In genomic region chr15:28140062-28140461, GRCh38 we compare ENCODE assay signal across 15 cellular contexts. TPM values are rescaled to one million over a fixed set of nuclear protein-coding genes. Genes with fewer than 3 reads are reported as not detected.
DNase-seq lines count a peak whose midpoint lies in the region; ATAC-seq lines count a peak whose summit lies in the region.
"Had no signal": no experiment of that assay in that cellular context is flagged by ENCODE, and none has a peak within 500 bp of the region (broad histone marks: within the 10 kb centered on the region; RNA-seq: fewer than 3 reads in every experiment).

No MANE protein-coding gene starts in this region.

- intact Hi-C loops in head of caudate nucleus (cut with DNase I), result no loop called here
- intact Hi-C loops in sciatic nerve (cut with DNase I), result no loop called here

- H3K4me1 Mint-ChIP-seq in activated CD8-positive, alpha-beta memory T cell treated with anti-CD3 and anti-CD28 coated beads, Interleukin-2, amount 10 ng/mL, durations not matched to agents 7 days and 5 days, result peaks cover 28% of the 10 kb centered on the region

- H3K27ac Mint-ChIP-seq in activated CD8-positive, alpha-beta memory T cell treated with anti-CD3 and anti-CD28 coated beads, Interleukin-2, amount 10 ng/mL, durations not matched to agents 7 days and 5 days, result no peak overlapping the region
- H3K27ac Mint-ChIP-seq: CD8-positive, alpha-beta T cell had no signal

- H3K36me3 Mint-ChIP-seq in activated CD8-positive, alpha-beta memory T cell treated with anti-CD3 and anti-CD28 coated beads, Interleukin-2, amount 10 ng/mL, durations not matched to agents 7 days and 5 days, result peaks cover 39% of the 10 kb centered on the region

- no peaks in the 10 kb centered on the region for H3K27me3 Mint-ChIP-seq in activated CD8-positive, alpha-beta memory T cell treated with anti-CD3 and anti-CD28 coated beads, Interleukin-2, amount 10 ng/mL, durations not matched to agents 7 days and 5 days

- peak; percentile 35 for DNase-seq in activated CD8-positive, alpha-beta memory T cell treated with anti-CD3 and anti-CD28 coated beads for 24 hours
- DNase-seq in activated CD8-positive, alpha-beta memory T cell treated with anti-CD3 and anti-CD28 coated beads, Interleukin-2, amount 10 ng/mL, durations not matched to agents 7 days and 5 days, result no peak
- peak; percentile 38 for DNase-seq in Ammon's horn (ENCODE audit: low spot score)
- DNase-seq in head of caudate nucleus, result peak in 36 of 42 donors; percentile 25 to 89 (median 65)
- DNase-seq in sciatic nerve (ENCODE audit: low spot score), result peak; percentile 22
- DNase-seq in NCI-H1436 treated with DMSO at 0.1 percent for 48 hours (lab: John Stamatoyannopoulos, UW), result no peak
- DNase-seq: BE2C; Caco-2; CD8-positive, alpha-beta T cell; DMS153; DND-41; GM23248; H7; HCEC 1CT had no signal

- H3K9me3 Mint-ChIP-seq in activated CD8-positive, alpha-beta memory T cell treated with anti-CD3 and anti-CD28 coated beads, Interleukin-2, amount 10 ng/mL, durations not matched to agents 7 days and 5 days (ENCODE audit: low read depth), result no peaks in the 10 kb centered on the region
- H3K9me3 Mint-ChIP-seq: CD8-positive, alpha-beta T cell had no signal

- CTCF ChIA-PET in activated CD8-positive, alpha-beta memory T cell treated with anti-CD3 and anti-CD28 coated beads, Interleukin-2, amount 10 ng/mL, durations not matched to agents 7 days and 5 days (lab: Charles Lee), result interaction anchor here (1.5 kb wide), 1 partner anchor 14 kb away, joined by 3 read pairs; no protein-coding TSS in a partner anchor

- no peak for ATAC-seq in activated CD8-positive, alpha-beta memory T cell treated with anti-CD3 and anti-CD28 coated beads, Interleukin-2, amount 10 ng/mL, durations not matched to agents 7 days and 5 days
- ATAC-seq in sciatic nerve (no peak), HG02759 (IDR thresholded peaks at IDR 0.05; ENCODE audit: unreplicated experiment) (no peak)
- ATAC-seq: CD8-positive, alpha-beta T cell had no signal

- H3K4me3 Mint-ChIP-seq in activated CD8-positive, alpha-beta memory T cell treated with anti-CD3 and anti-CD28 coated beads, Interleukin-2, amount 10 ng/mL, durations not matched to agents 7 days and 5 days, result no peak overlapping the region
- H3K4me3 Mint-ChIP-seq: CD8-positive, alpha-beta T cell had no signal

RNA-seq across cellular contexts. Expression of gene OCA2, which starts 40.9 kb away (rescaled TPM):
- total RNA-seq in activated CD8-positive, alpha-beta memory T cell treated with anti-CD3 and anti-CD28 coated beads, Interleukin-2, amount 10 ng/mL, durations not matched to agents 7 days and 5 days, result not detected
- 0.98 TPM for total RNA-seq in sciatic nerve
- total RNA-seq: CD8-positive, alpha-beta T cell; GM23248 had no signal

Comparison
In these comparisons a context has a peak if more than half of its experiments do, and no peak if none do; other contexts are left out.
1. DNase-seq: peak in activated CD8-positive, alpha-beta memory T cell treated with anti-CD3 and anti-CD28 coated beads for 24 hours (single experiment), Ammon's horn (single experiment), head of caudate nucleus (36 of 42) and sciatic nerve (single experiment); none in activated CD8-positive, alpha-beta memory T cell treated with anti-CD3 and anti-CD28 coated beads, Interleukin-2, amount 10 ng/mL, durations not matched to agents 7 days and 5 days (single experiment) and NCI-H1436 treated with DMSO at 0.1 percent for 48 hours (single experiment).